In genomic region chr18:14086459-14087231, GRCh38 we compare ENCODE assay signal across 8 cellular contexts. TPM values are rescaled to one million over a fixed set of nuclear protein-coding genes. Genes with fewer than 3 reads are reported as not detected.
DNase-seq lines count a peak whose midpoint lies in the region; ATAC-seq and TF ChIP-seq lines count a peak whose summit lies in the region.

No MANE protein-coding gene starts in this region.

- H3K4me1 ChIP-seq in Karpas-422 (ENCODE audit: low read length): no peaks in the 10 kb centered on the region

- no peaks in the 10 kb centered on the region for H3K79me2 ChIP-seq in Karpas-422 (ENCODE audit: low read length)

- H3K9me2 ChIP-seq in Karpas-422 (replicated peaks; ENCODE audit: insufficient read depth, low read length): no peaks in the 10 kb centered on the region

- no peaks in the 10 kb centered on the region for H3K27me3 ChIP-seq in Karpas-422 (ENCODE audit: low read length)

- H4K20me1 ChIP-seq in Karpas-422 (ENCODE audit: insufficient read depth, low read depth, low read length): no peaks in the 10 kb centered on the region; the same call in 1 of the 2 replicates

- H2AFZ ChIP-seq in Karpas-422 (ENCODE audit: low read length): no peak overlapping the region

- intact Hi-C loops in Right ventricle myocardium inferior (cut with DNase I) (loop anchor here (2.0 kb wide), 1 partner anchor 264 kb away; no protein-coding TSS in a partner anchor), cardiac septum (cut with DNase I) (loop anchor here (2.0 kb wide), 1 partner anchor 262 kb away; the partner anchor contains the start of gene MC5R)

- no peaks in the 10 kb centered on the region for H3K36me3 ChIP-seq in Karpas-422 (ENCODE audit: insufficient read depth, low read length)

- H3K27ac ChIP-seq in Karpas-422 (ENCODE audit: low read length): no peak overlapping the region

- H3K4me3 ChIP-seq in Karpas-422 (ENCODE audit: low read length) (no peak overlapping the region), fibroblast of villous mesenchyme (ENCODE audit: low read depth, low read length) (no peak overlapping the region)

- no peaks in the 10 kb centered on the region for H3K9me3 ChIP-seq in Karpas-422 (ENCODE audit: low read length)

- no peak overlapping the region for H3K4me2 ChIP-seq in Karpas-422 (ENCODE audit: low read depth, low read length, poor library complexity, severe bottlenecking)

- ATAC-seq in Right ventricle myocardium inferior: peak; percentile 10

- DNase-seq in Right ventricle myocardium inferior (ENCODE audit: missing footprints) (no peak), cardiac septum (ENCODE audit: low spot score) (no peak), Karpas-422 (peak; percentile 83), SHP77 (lab: John Stamatoyannopoulos, UW) (peak; percentile 50 to 54), fibroblast of villous mesenchyme (ENCODE audit: low read depth) (peak; percentile 41), renal cortical epithelial cell (ENCODE audit: low read depth) (peak; percentile 22), GF-D8 (lab: John Stamatoyannopoulos, UW) (no peak)
- DNase-seq in activated CD4-positive, alpha-beta T cell treated with anti-CD3 and anti-CD28 coated beads, Interleukin-2, amount 50 U/mL, for 4 hours: no peak

- peak; percentile 74 for TF ChIP-seq CTCF in fibroblast of villous mesenchyme (IDR thresholded peaks at IDR 0.05; ENCODE audit: insufficient read depth, low read depth, low read length)

- no peak overlapping the region for H3K9ac ChIP-seq in Karpas-422 (ENCODE audit: low read length)

RNA-seq across cellular contexts. Expression of gene ZNF519, which starts 45.6 kb away (rescaled TPM):
- 4.1 TPM for total RNA-seq in Right ventricle myocardium inferior
- total RNA-seq in cardiac septum: 3.6 TPM
- total RNA-seq in Karpas-422 (2014; rRNA removed; shearing (Covaris generic); ENCODE audit: low replicate concordance): 6.5 and 29.0 TPM in 2 replicates
- total RNA-seq in fibroblast of villous mesenchyme: 6.0 and 8.7 TPM in 2 replicates
- 2.9 and 5.0 TPM in 2 replicates for total RNA-seq in renal cortical epithelial cell

Comparison
In these comparisons a context has a peak if more than half of its experiments do, and no peak if none do; other contexts are left out.
1. DNase-seq: peak in Karpas-422 (single experiment), SHP77 (2 of 2), fibroblast of villous mesenchyme (single experiment) and renal cortical epithelial cell (single experiment); none in Right ventricle myocardium inferior (single experiment), cardiac septum (single experiment), GF-D8 (single experiment) and activated CD4-positive, alpha-beta T cell treated with anti-CD3 and anti-CD28 coated beads, Interleukin-2, amount 50 U/mL, for 4 hours (0 of 2).